In genomic region chr15:33941279-33942063, GRCh38 we compare ENCODE assay signal across 12 cellular contexts.
A peak's percentile ranks its signal among the peaks of the same experiment; 100 is the strongest.
DNase-seq lines count a peak whose midpoint lies in the region; ATAC-seq lines count a peak whose summit lies in the region.
"Had no signal": no experiment of that assay in that cellular context is flagged by ENCODE, and none has a peak within 500 bp of the region (broad histone marks: within the 10 kb centered on the region; RNA-seq: fewer than 3 reads in every experiment).

No MANE protein-coding gene starts in this region.

- ATAC-seq in GM19395 (IDR thresholded peaks at IDR 0.05; ENCODE audit: unreplicated experiment) (peak; percentile 78), HG03520 (IDR thresholded peaks at IDR 0.05; ENCODE audit: unreplicated experiment) (peak; percentile 51), HG03095 (IDR thresholded peaks at IDR 0.05; ENCODE audit: unreplicated experiment) (no peak)
- ATAC-seq: foreskin keratinocyte had no signal

- DNase-seq in DMS53 (lab: John Stamatoyannopoulos, UW), result peak; percentile 93
- peak; percentile 14 for DNase-seq in OCI-M1 (lab: John Stamatoyannopoulos, UW)
- DNase-seq in NOMO-1 treated with dmso at 0.1 percent for 144 hours (lab: John Stamatoyannopoulos, UW; ENCODE audit: unreplicated experiment), result no peak
- DNase-seq in stimulated activated CD4-positive, alpha-beta T cell treated with anti-CD3 and anti-CD28 coated beads, Interleukin-4, amount 100 ng/mL, for 24 hours, result no peak
- DNase-seq in KG1 (lab: John Stamatoyannopoulos, UW), result no peak
- DNase-seq: activated CD4-positive, alpha-beta T cell treated with anti-CD3 and anti-CD28 coated beads, Interleukin-2, amount 50 U/mL, for 4 hours; COR-L47; foreskin keratinocyte; immature natural killer cell had no signal

Comparison
In these comparisons a context has a peak if more than half of its experiments do, and no peak if none do; other contexts are left out.
1. DNase-seq: peak in DMS53 (single experiment) and OCI-M1 (single experiment); none in NOMO-1 treated with dmso at 0.1 percent for 144 hours (single experiment), stimulated activated CD4-positive, alpha-beta T cell treated with anti-CD3 and anti-CD28 coated beads, Interleukin-4, amount 100 ng/mL, for 24 hours (single experiment) and KG1 (single experiment).